Comparison of ENCODE assay signal across 8 cellular contexts in genomic region chr1:27348861-27349783, GRCh38. TPM values are rescaled to one million over a fixed set of nuclear protein-coding genes. Genes with fewer than 3 reads are reported as not detected.
DNase-seq lines count a peak whose midpoint lies in the region; ATAC-seq and TF ChIP-seq lines count a peak whose summit lies in the region.

No MANE protein-coding gene starts in this region.

- intact Hi-C loops in body of pancreas (cut with DNase I): no loop called here

- H3K4me3 ChIP-seq in body of pancreas: no peak overlapping the region

- H3K27ac Mint-ChIP-seq in stimulated activated effector memory CD8-positive, alpha-beta T cell treated with anti-CD3 and anti-CD28 coated beads, Interleukin-12 subunit alpha, Interleukin-12 subunit beta, amount 100 ng/mL, for 72 hours: peak overlapping the region; percentile 84

- no peaks in the 10 kb centered on the region for H3K9me3 ChIP-seq in body of pancreas

- H3K4me1 Mint-ChIP-seq in stimulated activated effector memory CD8-positive, alpha-beta T cell treated with anti-CD3 and anti-CD28 coated beads, Interleukin-12 subunit alpha, Interleukin-12 subunit beta, amount 100 ng/mL, for 72 hours: peaks cover 35% of the 10 kb centered on the region

- WGBS in body of pancreas, 2 donors: 28 to 65% methylated on average over 18 to 51 of the region's 51 CpGs

- H3K36me3 Mint-ChIP-seq in stimulated activated effector memory CD8-positive, alpha-beta T cell treated with anti-CD3 and anti-CD28 coated beads, Interleukin-12 subunit alpha, Interleukin-12 subunit beta, amount 100 ng/mL, for 72 hours: peaks cover 49% of the 10 kb centered on the region

- H3K27me3 ChIP-seq in body of pancreas: no peaks in the 10 kb centered on the region

- H3K9me3 Mint-ChIP-seq in stimulated activated effector memory CD8-positive, alpha-beta T cell treated with anti-CD3 and anti-CD28 coated beads, Interleukin-12 subunit alpha, Interleukin-12 subunit beta, amount 100 ng/mL, for 72 hours: no peaks in the 10 kb centered on the region

- H3K4me1 ChIP-seq in body of pancreas: peaks cover 36% of the 10 kb centered on the region

- peak; percentile 80 for ATAC-seq in body of pancreas
- peak; percentile 70 for ATAC-seq in stimulated activated effector memory CD8-positive, alpha-beta T cell treated with anti-CD3 and anti-CD28 coated beads, Interleukin-12 subunit alpha, Interleukin-12 subunit beta, amount 100 ng/mL, for 72 hours
- no peak for ATAC-seq in GM18505 (IDR thresholded peaks at IDR 0.05; ENCODE audit: unreplicated experiment)
- no peak for ATAC-seq in HG03457 (IDR thresholded peaks at IDR 0.05; ENCODE audit: unreplicated experiment)

- TF ChIP-seq POLR2A in body of pancreas (IDR thresholded peaks at IDR 0.05) (peak in 1 of 3 donors; percentile 6), GM18505 (IDR thresholded peaks at IDR 0.05; ENCODE audit: borderline replicate concordance, extremely low read depth, insufficient read depth, insufficient read length) (no peak)

- peak overlapping the region; percentile 50 for H3K4me3 Mint-ChIP-seq in stimulated activated effector memory CD8-positive, alpha-beta T cell treated with anti-CD3 and anti-CD28 coated beads, Interleukin-12 subunit alpha, Interleukin-12 subunit beta, amount 100 ng/mL, for 72 hours

- H3K27ac ChIP-seq in body of pancreas: peak overlapping the region in 3 of 4 donors; percentile 3 to 30 (median 4)

- no peak for TF ChIP-seq CTCF in body of pancreas (IDR thresholded peaks at IDR 0.05)

- no peaks in the 10 kb centered on the region for H3K36me3 ChIP-seq in body of pancreas (replicated peaks in 1 of 2; ENCODE audit: insufficient read depth in 1 of 2, low read depth in 2 of 2)

- peak; percentile 40 for DNase-seq in activated CD4-positive, alpha-beta T cell treated with anti-CD3 and anti-CD28 coated beads for 48 hours
- no peak for DNase-seq in activated CD4-positive, alpha-beta T cell treated with anti-CD3 and anti-CD28 coated beads for 1 hour
- DNase-seq in NCI-H526 (lab: John Stamatoyannopoulos, UW) (peak; percentile 71 to 93), body of pancreas (peak; percentile 61 to 82 (median 80)), iPS-NIHi7 (ENCODE audit: extremely low spot score) (peak; percentile 84)
- DNase-seq in stimulated activated effector memory CD8-positive, alpha-beta T cell treated with anti-CD3 and anti-CD28 coated beads, Interleukin-12 subunit alpha, Interleukin-12 subunit beta, amount 100 ng/mL, for 72 hours (ENCODE audit: low spot score in 2 of 2): no peak

RNA-seq across cellular contexts. Expression of gene SYTL1, which starts 7.3 kb away (rescaled TPM):
- total RNA-seq in body of pancreas: 100 to 1,000 TPM; 107 to 129 TPM

RNA-seq across cellular contexts. Expression of gene MAP3K6, which starts 17.6 kb away (rescaled TPM):
- 10 to 100 TPM; 28.8 to 31.3 TPM for total RNA-seq in body of pancreas

RNA-seq across cellular contexts. Expression of gene FCN3, which starts 25.5 kb away (rescaled TPM):
- 1 to 10 TPM; 1.3 to 1.6 TPM for total RNA-seq in body of pancreas

RNA-seq across cellular contexts. Expression of gene TMEM222, which starts 27.2 kb away (rescaled TPM):
- total RNA-seq in body of pancreas: 10 to 100 TPM in 1 of 2 donors, 1 to 10 TPM in 1; 8.6 to 20.0 TPM

RNA-seq across cellular contexts. Expression of gene CD164L2, which starts 34.0 kb away (rescaled TPM):
- total RNA-seq in body of pancreas: 1 to 10 TPM in 1 of 2 donors, not detected in 1; 1.3 TPM

Comparison
In these comparisons a context has a peak if more than half of its experiments do, and no peak if none do; other contexts are left out.
1. DNase-seq: peak in activated CD4-positive, alpha-beta T cell treated with anti-CD3 and anti-CD28 coated beads for 48 hours (single experiment), NCI-H526 (2 of 2), body of pancreas (4 of 4) and iPS-NIHi7 (single experiment); none in activated CD4-positive, alpha-beta T cell treated with anti-CD3 and anti-CD28 coated beads for 1 hour (single experiment) and stimulated activated effector memory CD8-positive, alpha-beta T cell treated with anti-CD3 and anti-CD28 coated beads, Interleukin-12 subunit alpha, Interleukin-12 subunit beta, amount 100 ng/mL, for 72 hours (0 of 2).
2. ATAC-seq: peak in body of pancreas (single experiment) and stimulated activated effector memory CD8-positive, alpha-beta T cell treated with anti-CD3 and anti-CD28 coated beads, Interleukin-12 subunit alpha, Interleukin-12 subunit beta, amount 100 ng/mL, for 72 hours (single experiment); none in GM18505 (single experiment) and HG03457 (single experiment).